ENCODE assay signal across 8 cellular contexts in the genomic region with DNA sequence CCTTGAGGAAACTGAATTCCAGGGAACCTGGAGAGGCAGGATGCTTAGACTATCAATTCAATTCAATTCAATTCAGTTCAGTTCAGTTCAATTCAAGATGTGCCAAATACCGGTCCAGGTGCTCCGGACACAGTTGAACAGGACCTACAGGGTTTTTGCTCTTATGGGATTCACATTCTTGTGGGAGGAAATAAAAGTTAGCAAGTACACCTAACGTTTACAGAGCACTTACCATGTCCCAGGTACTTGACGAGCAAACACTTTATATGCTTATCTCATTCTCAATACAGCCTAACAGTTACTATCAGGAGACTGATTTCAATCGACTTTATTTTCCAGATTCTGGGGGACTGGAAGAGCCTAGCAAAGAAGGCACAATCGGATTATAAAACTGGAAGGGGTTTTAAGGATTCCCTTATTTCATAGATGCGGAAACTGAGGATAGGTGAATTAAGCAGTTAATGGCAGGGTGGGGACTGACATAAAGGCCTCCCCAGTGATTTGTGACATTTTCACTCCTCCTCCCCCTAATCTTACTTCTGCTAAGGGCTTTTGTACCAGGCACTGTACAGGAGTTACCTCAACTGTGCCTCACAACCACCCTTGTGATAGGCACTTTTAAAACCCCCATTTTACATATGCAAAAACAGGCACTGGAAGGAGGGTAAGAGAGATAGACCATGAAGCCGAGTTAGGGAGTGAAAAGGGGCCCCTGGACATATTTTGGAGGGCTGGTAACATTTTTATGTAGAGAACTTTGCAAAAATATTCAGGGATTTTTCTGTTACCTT. TPM values are rescaled to one million over a fixed set of nuclear protein-coding genes. Genes with fewer than 3 reads are reported as not detected.
DNase-seq lines count a peak whose midpoint lies in the region; ATAC-seq, FAIRE-seq and TF ChIP-seq lines count a peak whose summit lies in the region.

No MANE protein-coding gene starts in this region.

- BruUV-seq in A673 (replicated peaks; lab: Mats Ljungman, UMichigan), result no TSS peak
- no TSS peak for BruUV-seq in HCT116 (replicated peaks; lab: Mats Ljungman, UMichigan)

- H3K79me2 ChIP-seq in HCT116 (ENCODE audit: insufficient read depth, low read length), result peaks cover 68% of the 10 kb centered on the region

- peaks cover 35% of the 10 kb centered on the region for H3K4me1 ChIP-seq in A673 (ENCODE audit: insufficient read depth, low read length, poor library complexity, severe bottlenecking)
- H3K4me1 ChIP-seq in HCT116 (ENCODE audit: control insufficient read depth in 1 of 2, insufficient read depth in 2 of 2, low read length in 2 of 2), result peaks cover 17 to 43% of the 10 kb centered on the region in 2 experiments
- H3K4me1 ChIP-seq in mucosa of rectum (ENCODE audit: control insufficient read depth in 2 of 2, insufficient read depth in 2 of 2, low read length in 2 of 2), result peaks cover 24 to 35% of the 10 kb centered on the region in 2 donors

- H3K4me3 ChIP-seq in A673 (ENCODE audit: low read depth, low read length, poor library complexity, severe bottlenecking) (peak overlapping the region; percentile 75), HCT116 (replicated peaks in 1 of 2; ENCODE audit: low read depth in 1 of 2, low read length in 2 of 2) (peak overlapping the region; percentile 65 to 87), mucosa of rectum (ENCODE audit: low read length in 2 of 2) (peak overlapping the region; percentile 96 to 98)

- H3K9me2 ChIP-seq in HCT116 (ENCODE audit: insufficient read depth), result no peaks in the 10 kb centered on the region

- H3K9ac ChIP-seq in HCT116 (ENCODE audit: low read length), result no peak overlapping the region
- peak overlapping the region in 1 of 2 donors; percentile 98 for H3K9ac ChIP-seq in mucosa of rectum (ENCODE audit: low read depth in 1 of 2, low read length in 2 of 2)

- DNase-seq in A673 (ENCODE audit: low spot score), result no peak
- DNase-seq in HCT116 (ENCODE audit: low read depth, low spot score), result no peak
- DNase-seq in GM12892 (ENCODE audit: insufficient read length), result no peak
- no peak for DNase-seq in NCI-H1694 (lab: John Stamatoyannopoulos, UW)
- DNase-seq in SIG-M5 treated with dmso at 0.1 percent for 504 hours (lab: John Stamatoyannopoulos, UW; ENCODE audit: unreplicated experiment), result no peak
- no peak for DNase-seq in NCI-H187 treated with DMSO at 0.1 percent for 48 hours (lab: John Stamatoyannopoulos, UW)

- H3K27ac ChIP-seq in A673 (ENCODE audit: low read depth, low read length, poor library complexity, severe bottlenecking) (no peak overlapping the region), HCT116 (ENCODE audit: low read depth, low read length) (peak overlapping the region; percentile 8; the same call in 1 of the 2 replicates), angular gyrus (ENCODE audit: low read depth, low read length) (peak overlapping the region; percentile 87), mucosa of rectum (ENCODE audit: low read depth in 2 of 2, low read length in 2 of 2) (peak overlapping the region; percentile 93 to 97)

- H3K36me3 ChIP-seq in A673 (ENCODE audit: insufficient read depth, low read length, poor library complexity, severe bottlenecking) (peaks cover 6% of the 10 kb centered on the region), HCT116 (ENCODE audit: control insufficient read depth in 1 of 2, insufficient read depth in 2 of 2, low read length in 2 of 2) (no peaks in the 10 kb centered on the region), mucosa of rectum (ENCODE audit: control insufficient read depth in 2 of 2, insufficient read depth in 2 of 2, low read length in 2 of 2) (no peaks in the 10 kb centered on the region)

- no peaks in the 10 kb centered on the region for H4K20me1 ChIP-seq in HCT116 (ENCODE audit: insufficient read depth)

- H2AFZ ChIP-seq in HCT116 (ENCODE audit: low read depth, low read length, poor library complexity, severe bottlenecking), result peak overlapping the region; percentile 39

- RAD21 ChIA-PET in HCT116 (lab: Charles Lee; ENCODE audit: low non-redundant PET in 1 of 2, low total read pairs in 2 of 2, uncharacterized antibody in 2 of 2, unreplicated experiment in 2 of 2), result no interaction called here

- no peak for TF ChIP-seq POLR2A in HCT116 (IDR thresholded peaks at IDR 0.05; ENCODE audit: borderline replicate concordance, extremely low read depth, insufficient read depth, insufficient read length)
- no peak for TF ChIP-seq POLR2A in GM12892 (IDR thresholded peaks at IDR 0.05; ENCODE audit: low read depth, low read length)

- peak overlapping the region; percentile 74 for H3K4me2 ChIP-seq in HCT116 (ENCODE audit: low read length)

- intact Hi-C loops in A673 (cut with micrococcal nuclease; ENCODE audit: unreplicated experiment) (loop anchor here (10.0 kb wide), 1 partner anchor 728 kb away; a partner anchor contains a TSS), HCT116 (cut with micrococcal nuclease) (loop anchor here (5.0 kb wide), 1 partner anchor 105 kb away; a partner anchor contains a TSS)

- POLR2A ChIA-PET in A673 (lab: Charles Lee; ENCODE audit: low non-redundant PET) (no interaction called here), HCT116 (lab: Charles Lee) (interaction anchor here (0.9 kb wide), 1 partner anchor 33 kb away, joined by 3 read pairs; a partner anchor contains a TSS)

- TF ChIP-seq CTCF in A673 (conservative IDR thresholded peaks at IDR 0.05; ENCODE audit: low read depth, low read length) (no peak), HCT116 (IDR thresholded peaks at IDR 0.05 in 2 of 3, conservative IDR thresholded peaks at IDR 0.05 in 1 of 3; ENCODE audit: borderline replicate concordance in 1 of 3, insufficient read depth in 1 of 3, low read depth in 2 of 3, low read length in 2 of 3) (no peak)

- no peak for ATAC-seq in HCT116

- TF ChIP-seq RAD21 in HCT116 (IDR thresholded peaks at IDR 0.05; ENCODE audit: low read depth), result no peak

- H3K9me3 ChIP-seq in A673 (ENCODE audit: low read depth, low read length, poor library complexity, severe bottlenecking) (no peaks in the 10 kb centered on the region), HCT116 (ENCODE audit: control insufficient read depth in 1 of 2, insufficient read depth in 1 of 2, low read depth in 1 of 2, low read length in 2 of 2) (no peaks in the 10 kb centered on the region), mucosa of rectum (ENCODE audit: control insufficient read depth in 2 of 2, low read length in 2 of 2) (no peaks in the 10 kb centered on the region)

- CTCF ChIA-PET in A673 (lab: Charles Lee) (no interaction called here), HCT116 (lab: Charles Lee) (no interaction called here)

- H3K27me3 ChIP-seq in A673 (replicated peaks; ENCODE audit: insufficient read depth, low read depth, low read length, poor library complexity) (no peaks in the 10 kb centered on the region), HCT116 (ENCODE audit: insufficient read depth, low read length) (no peaks in the 10 kb centered on the region), mucosa of rectum (ENCODE audit: control insufficient read depth in 2 of 2, insufficient read depth in 2 of 2, low read length in 2 of 2) (no peaks in the 10 kb centered on the region)

- FAIRE-seq in GM12892 (lab: Jason Lieb, UNC), result no peak

TF ChIP-seq in HCT116, 20 proteins besides CTCF, POLR2A, EP300 and RAD21:
- TF ChIP-seq CEBPB (IDR thresholded peaks at IDR 0.05; ENCODE audit: low read depth) (no peak), ZNF274 (IDR thresholded peaks at IDR 0.05; ENCODE audit: low read depth, low read length) (no peak), SIN3A (IDR thresholded peaks at IDR 0.05; ENCODE audit: low read depth) (no peak), FOSL1 (IDR thresholded peaks at IDR 0.05; ENCODE audit: low read depth) (no peak), EZH2phosphoT487 (IDR thresholded peaks at IDR 0.05; ENCODE audit: borderline replicate concordance) (no peak), ZFX (IDR thresholded peaks at IDR 0.05) (no peak), EZH2 (IDR thresholded peaks at IDR 0.05) (no peak), CBX3 (IDR thresholded peaks at IDR 0.05; ENCODE audit: low read depth) (no peak), JUND (IDR thresholded peaks at IDR 0.05) (no peak), TCF7L2 (IDR thresholded peaks at IDR 0.05; ENCODE audit: borderline replicate concordance, extremely low read depth, insufficient read depth, insufficient read length) (no peak)
- TF ChIP-seq, protein P1, sequence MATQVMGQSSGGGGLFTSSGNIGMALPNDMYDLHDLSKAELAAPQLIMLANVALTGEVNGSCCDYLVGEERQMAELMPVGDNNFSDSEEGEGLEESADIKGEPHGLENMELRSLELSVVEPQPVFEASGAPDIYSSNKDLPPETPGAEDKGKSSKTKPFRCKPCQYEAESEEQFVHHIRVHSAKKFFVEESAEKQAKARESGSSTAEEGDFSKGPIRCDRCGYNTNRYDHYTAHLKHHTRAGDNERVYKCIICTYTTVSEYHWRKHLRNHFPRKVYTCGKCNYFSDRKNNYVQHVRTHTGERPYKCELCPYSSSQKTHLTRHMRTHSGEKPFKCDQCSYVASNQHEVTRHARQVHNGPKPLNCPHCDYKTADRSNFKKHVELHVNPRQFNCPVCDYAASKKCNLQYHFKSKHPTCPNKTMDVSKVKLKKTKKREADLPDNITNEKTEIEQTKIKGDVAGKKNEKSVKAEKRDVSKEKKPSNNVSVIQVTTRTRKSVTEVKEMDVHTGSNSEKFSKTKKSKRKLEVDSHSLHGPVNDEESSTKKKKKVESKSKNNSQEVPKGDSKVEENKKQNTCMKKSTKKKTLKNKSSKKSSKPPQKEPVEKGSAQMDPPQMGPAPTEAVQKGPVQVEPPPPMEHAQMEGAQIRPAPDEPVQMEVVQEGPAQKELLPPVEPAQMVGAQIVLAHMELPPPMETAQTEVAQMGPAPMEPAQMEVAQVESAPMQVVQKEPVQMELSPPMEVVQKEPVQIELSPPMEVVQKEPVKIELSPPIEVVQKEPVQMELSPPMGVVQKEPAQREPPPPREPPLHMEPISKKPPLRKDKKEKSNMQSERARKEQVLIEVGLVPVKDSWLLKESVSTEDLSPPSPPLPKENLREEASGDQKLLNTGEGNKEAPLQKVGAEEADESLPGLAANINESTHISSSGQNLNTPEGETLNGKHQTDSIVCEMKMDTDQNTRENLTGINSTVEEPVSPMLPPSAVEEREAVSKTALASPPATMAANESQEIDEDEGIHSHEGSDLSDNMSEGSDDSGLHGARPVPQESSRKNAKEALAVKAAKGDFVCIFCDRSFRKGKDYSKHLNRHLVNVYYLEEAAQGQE (IDR thresholded peaks at IDR 0.05; ENCODE audit: low read depth), result no peak

RNA-seq across cellular contexts. Expression of a gene that starts 0.7 kb away (rescaled TPM):
- total RNA-seq in A673 (2021) (63.5 and 64.2 TPM in 2 replicates), HCT116 (2021; ENCODE audit: unreplicated experiment) (47.1 TPM)
- polyA plus RNA-seq in HCT116 (2012), result 28.8 and 37.9 TPM in 2 replicates
- 16.5 TPM for polyA plus RNA-seq in GM12892 (2012; ENCODE audit: missing spikeins)

RNA-seq across cellular contexts. Expression of a gene that starts 1.2 kb away (rescaled TPM):
- total RNA-seq in A673 (2021), result 37.8 and 42.1 TPM in 2 replicates
- total RNA-seq in HCT116 (2021; ENCODE audit: unreplicated experiment), result 21.4 TPM
- 5.1 and 7.4 TPM in 2 replicates for polyA plus RNA-seq in HCT116 (2012)
- 32.4 TPM for polyA plus RNA-seq in GM12892 (2012; ENCODE audit: missing spikeins)

RNA-seq across cellular contexts. Expression of a gene that starts 32.9 kb away (rescaled TPM):
- 51.1 and 53.3 TPM in 2 replicates for total RNA-seq in A673 (2021)
- 21.4 TPM for total RNA-seq in HCT116 (2021; ENCODE audit: unreplicated experiment)
- polyA plus RNA-seq in HCT116 (2012), result 12.6 and 16.0 TPM in 2 replicates
- 16.0 TPM for polyA plus RNA-seq in GM12892 (2012; ENCODE audit: missing spikeins)
